Comparison of ENCODE assay signal across 20 cellular contexts in the genomic region with DNA sequence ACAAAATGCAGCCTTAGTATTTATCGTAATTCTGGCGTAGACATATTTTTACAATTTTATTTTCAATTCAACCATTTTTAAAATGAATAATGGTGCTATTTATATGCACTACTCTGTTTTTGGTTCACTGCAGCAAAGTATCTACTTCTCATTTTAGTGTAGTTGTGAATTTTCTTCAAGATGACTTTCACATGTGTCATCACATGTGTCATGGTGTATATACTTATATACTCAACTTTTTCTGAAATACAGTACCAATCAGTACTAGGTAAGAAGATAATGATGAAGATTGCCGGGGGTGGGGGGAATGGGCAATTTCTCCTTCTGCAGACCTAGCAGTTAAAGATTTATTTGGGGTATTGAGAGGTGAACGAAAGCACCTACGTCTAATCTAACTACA.
A peak's percentile ranks its signal among the peaks of the same experiment; 100 is the strongest.
DNase-seq lines count a peak whose midpoint lies in the region; ATAC-seq, FAIRE-seq and TF ChIP-seq lines count a peak whose summit lies in the region.
"Had no signal": no experiment of that assay in that cellular context is flagged by ENCODE, and none has a peak within 500 bp of the region (broad histone marks: within the 10 kb centered on the region; RNA-seq: fewer than 3 reads in every experiment).

No MANE protein-coding gene starts in this region.

- in situ Hi-C loops in IMR-90 (cut with MboI; ENCODE audit: low sequenced_read_pairs): no loop called here

- H3K27me3 Mint-ChIP-seq in stimulated activated naive CD8-positive, alpha-beta T cell treated with anti-CD3 and anti-CD28 coated beads, Interleukin-15, amount 100 ng/mL, for 72 hours: no peaks in the 10 kb centered on the region
- H3K27me3 Mint-ChIP-seq: B cell; CD4-positive, CD25-positive, alpha-beta regulatory T cell had no signal

- no peak overlapping the region for H2BK15ac ChIP-seq in IMR-90 (ENCODE audit: low read depth, low read length)

- H4K20me1 ChIP-seq in IMR-90 (ENCODE audit: insufficient read depth, low read length): no peaks in the 10 kb centered on the region
- H4K20me1 ChIP-seq: BLaER1 had no signal

- no TSS peak for BruUV-seq in IMR-90 (replicated peaks; lab: Mats Ljungman, UMichigan)

- no peak overlapping the region for H2BK120ac ChIP-seq in IMR-90 (ENCODE audit: low read depth, low read length)

- POLR2A ChIA-PET in IMR-90 (lab: Charles Lee; ENCODE audit: unreplicated experiment): no interaction called here

- no peaks in the 10 kb centered on the region for H3K4me1 Mint-ChIP-seq in stimulated activated naive CD8-positive, alpha-beta T cell treated with anti-CD3 and anti-CD28 coated beads, Interleukin-15, amount 100 ng/mL, for 72 hours
- H3K4me1 Mint-ChIP-seq: B cell; CD4-positive, CD25-positive, alpha-beta regulatory T cell had no signal

- no peak overlapping the region for H3K23ac ChIP-seq in IMR-90 (ENCODE audit: low read depth, low read length)

- H3K9me1 ChIP-seq in IMR-90 (ENCODE audit: insufficient read depth, low read length): no peaks in the 10 kb centered on the region

- H3K56ac ChIP-seq in IMR-90 (ENCODE audit: extremely low read depth, insufficient read depth, low read length): no peak overlapping the region

- H4K91ac ChIP-seq in IMR-90 (ENCODE audit: insufficient read depth, low read depth, low read length): no peak overlapping the region

- peaks cover 0 to 7% of the 10 kb centered on the region in 2 donors for H3K9me3 Mint-ChIP-seq in stimulated activated naive CD8-positive, alpha-beta T cell treated with anti-CD3 and anti-CD28 coated beads, Interleukin-15, amount 100 ng/mL, for 72 hours

- DNase-seq in IMR-90 (peak; percentile 70), RKO (ENCODE audit: low spot score) (peak; percentile 63), bronchial epithelial cell (ENCODE audit: low read depth) (peak; percentile 30), foreskin keratinocyte (no peak), Right ventricle myocardium inferior (ENCODE audit: missing footprints) (no peak)
- no peak for DNase-seq in activated T-cell treated with anti-CD3 and anti-CD28 coated beads, Interleukin-2, amount 50 U/mL, for 1 hour
- DNase-seq in stimulated activated naive CD8-positive, alpha-beta T cell treated with anti-CD3 and anti-CD28 coated beads, Interleukin-15, amount 100 ng/mL, for 72 hours: no peak
- DNase-seq: Caco-2; CD4-positive, CD25-positive, alpha-beta regulatory T cell; CD8-positive, alpha-beta T cell; DMS153; DND-41; H7; HCEC 1CT had no signal

- H3K4me3 Mint-ChIP-seq in stimulated activated naive CD8-positive, alpha-beta T cell treated with anti-CD3 and anti-CD28 coated beads, Interleukin-15, amount 100 ng/mL, for 72 hours: no peak overlapping the region
- H3K4me3 Mint-ChIP-seq: B cell; CD4-positive, CD25-positive, alpha-beta regulatory T cell; CD8-positive, alpha-beta T cell had no signal

- no peak overlapping the region for H2AFZ ChIP-seq in IMR-90 (replicated peaks; ENCODE audit: low read length, poor library complexity)

- H3K27me3 ChIP-seq in IMR-90 (ENCODE audit: control insufficient read depth, insufficient read depth, low read length) (no peaks in the 10 kb centered on the region), bronchial epithelial cell (ENCODE audit: control insufficient read depth, insufficient read depth, low read length) (no peaks in the 10 kb centered on the region), foreskin keratinocyte (no peaks in the 10 kb centered on the region)
- H3K27me3 ChIP-seq: BLaER1 had no signal

- dilution Hi-C loops in IMR-90 (cut with HindIII; ENCODE audit: low sequenced_read_pairs, unreplicated experiment): no loop called here

- intact Hi-C loops in IMR-90 (cut with micrococcal nuclease): no loop called here
- intact Hi-C loops in Right ventricle myocardium inferior (cut with DNase I): no loop called here

- H3K4me1 ChIP-seq in IMR-90 (ENCODE audit: control insufficient read depth, insufficient read depth, low read length) (no peaks in the 10 kb centered on the region), foreskin keratinocyte (peaks cover 6% of the 10 kb centered on the region)
- H3K4me1 ChIP-seq: Caco-2 had no signal

- H3K27ac ChIP-seq in IMR-90 (ENCODE audit: insufficient read depth, low read length): no peak overlapping the region
- H3K27ac ChIP-seq in foreskin keratinocyte: no peak overlapping the region
- H3K27ac ChIP-seq: BLaER1, C4-2B had no signal

- no peak overlapping the region for H4K5ac ChIP-seq in IMR-90 (ENCODE audit: low read depth, low read length)

- WGBS in IMR-90 (ENCODE audit: extremely low coverage in 2 of 2, insufficient read length in 1 of 2), 2 experiments: no CpG with 5 or more reads among the region's 5 CpGs

- no peak overlapping the region for H3K4ac ChIP-seq in IMR-90 (ENCODE audit: low read depth, low read length)

- H3K9ac ChIP-seq in IMR-90 (ENCODE audit: low read depth, low read length): no peak overlapping the region
- H3K9ac ChIP-seq: BLaER1 had no signal

- no peak overlapping the region for H4K8ac ChIP-seq in IMR-90 (ENCODE audit: low read depth in 2 of 2, low read length in 2 of 2)

- no peak for TF ChIP-seq RAD21 in IMR-90 (IDR thresholded peaks at IDR 0.05; ENCODE audit: low read length)

- no peak for TF ChIP-seq POLR2A in IMR-90 (IDR thresholded peaks at IDR 0.05; ENCODE audit: low read depth, low read length)

- H3K14ac ChIP-seq in IMR-90 (replicated peaks; ENCODE audit: low read depth, low read length): no peak overlapping the region

- ATAC-seq in IMR-90 (ENCODE audit: low read depth): peak; percentile 54; the same call in 1 of the 2 replicates
- ATAC-seq in foreskin keratinocyte: peak; percentile 77
- ATAC-seq in Right ventricle myocardium inferior: no peak
- no peak for ATAC-seq in stimulated activated naive CD8-positive, alpha-beta T cell treated with anti-CD3 and anti-CD28 coated beads, Interleukin-15, amount 100 ng/mL, for 72 hours
- ATAC-seq in HG02678 (IDR thresholded peaks at IDR 0.05; ENCODE audit: unreplicated experiment): no peak
- ATAC-seq: CD8-positive, alpha-beta T cell had no signal

- H2BK5ac ChIP-seq in IMR-90 (ENCODE audit: low read depth, low read length, poor library complexity, severe bottlenecking): peak overlapping the region; percentile 46

- H2AK5ac ChIP-seq in IMR-90 (ENCODE audit: low read depth, low read length): no peak overlapping the region

- H3K4me3 ChIP-seq in IMR-90 (ENCODE audit: insufficient read depth, low read depth, low read length) (no peak overlapping the region), bronchial epithelial cell (ENCODE audit: low read depth, low read length) (no peak overlapping the region)
- H3K4me3 ChIP-seq: BLaER1 had no signal

- no peak for TF ChIP-seq CTCF in IMR-90 (conservative IDR thresholded peaks at IDR 0.05; ENCODE audit: low read depth, low read length)
- TF ChIP-seq CTCF in bronchial epithelial cell (IDR thresholded peaks at IDR 0.05; ENCODE audit: insufficient read depth, low read length, severe bottlenecking): no peak
- no peak for TF ChIP-seq CTCF in foreskin keratinocyte (conservative IDR thresholded peaks at IDR 0.05)

- no peak overlapping the region for H2AK9ac ChIP-seq in IMR-90 (replicated peaks; ENCODE audit: low read depth, low read length, poor library complexity)

- FAIRE-seq in bronchial epithelial cell (lab: Jason Lieb, UNC): no peak
- FAIRE-seq: GM12892, H1 had no signal

- no peaks in the 10 kb centered on the region for H3K36me3 ChIP-seq in IMR-90 (ENCODE audit: control insufficient read depth, insufficient read depth, low read length)
- no peaks in the 10 kb centered on the region for H3K36me3 ChIP-seq in bronchial epithelial cell (ENCODE audit: control insufficient read depth, insufficient read depth, low read length)
- H3K36me3 ChIP-seq: BLaER1 had no signal

- no peak overlapping the region for H3K27ac Mint-ChIP-seq in stimulated activated naive CD8-positive, alpha-beta T cell treated with anti-CD3 and anti-CD28 coated beads, Interleukin-15, amount 100 ng/mL, for 72 hours
- H3K27ac Mint-ChIP-seq: B cell; CD4-positive, CD25-positive, alpha-beta regulatory T cell; CD8-positive, alpha-beta T cell had no signal

- no peak overlapping the region for H2BK20ac ChIP-seq in IMR-90 (ENCODE audit: low read depth, low read length)

- H3K18ac ChIP-seq in IMR-90 (ENCODE audit: low read depth, low read length): no peak overlapping the region

- H3K9me3 ChIP-seq in IMR-90 (ENCODE audit: control insufficient read depth, insufficient read depth, low read length): no peaks in the 10 kb centered on the region
- H3K9me3 ChIP-seq: BLaER1, Caco-2 had no signal

- H3K79me1 ChIP-seq in IMR-90 (ENCODE audit: low read depth in 1 of 2, low read length in 2 of 2): no peaks in the 10 kb centered on the region

- CTCF ChIA-PET in IMR-90 (lab: Yijun Ruan, JAX): no interaction called here

- H3K4me2 ChIP-seq in IMR-90 (ENCODE audit: low read depth, low read length): no peak overlapping the region
- H3K4me2 ChIP-seq: BLaER1 had no signal

TF ChIP-seq in IMR-90, 13 proteins besides CTCF, POLR2A, EP300 and RAD21 (continues in another document):
- TF ChIP-seq MAFK (IDR thresholded peaks at IDR 0.05; ENCODE audit: low read depth, low read length) (no peak), MXI1 (IDR thresholded peaks at IDR 0.05; ENCODE audit: borderline replicate concordance, low read depth, low read length) (no peak), FOS (IDR thresholded peaks at IDR 0.05; ENCODE audit: low read depth, low read length) (no peak), MAZ (IDR thresholded peaks at IDR 0.05; ENCODE audit: borderline replicate concordance, low read depth, low read length) (no peak), RCOR1 (IDR thresholded peaks at IDR 0.05; ENCODE audit: insufficient replicate concordance, low read length) (no peak), BHLHE40 (IDR thresholded peaks at IDR 0.05; ENCODE audit: low read depth, low read length) (no peak), RFX5 (IDR thresholded peaks at IDR 0.05; ENCODE audit: low read depth, low read length) (no peak)
- TF ChIP-seq, protein P1, sequence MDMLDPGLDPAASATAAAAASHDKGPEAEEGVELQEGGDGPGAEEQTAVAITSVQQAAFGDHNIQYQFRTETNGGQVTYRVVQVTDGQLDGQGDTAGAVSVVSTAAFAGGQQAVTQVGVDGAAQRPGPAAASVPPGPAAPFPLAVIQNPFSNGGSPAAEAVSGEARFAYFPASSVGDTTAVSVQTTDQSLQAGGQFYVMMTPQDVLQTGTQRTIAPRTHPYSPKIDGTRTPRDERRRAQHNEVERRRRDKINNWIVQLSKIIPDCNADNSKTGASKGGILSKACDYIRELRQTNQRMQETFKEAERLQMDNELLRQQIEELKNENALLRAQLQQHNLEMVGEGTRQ (IDR thresholded peaks at IDR 0.05; ENCODE audit: low read depth, low read length): no peak
- TF ChIP-seq, protein P2, sequence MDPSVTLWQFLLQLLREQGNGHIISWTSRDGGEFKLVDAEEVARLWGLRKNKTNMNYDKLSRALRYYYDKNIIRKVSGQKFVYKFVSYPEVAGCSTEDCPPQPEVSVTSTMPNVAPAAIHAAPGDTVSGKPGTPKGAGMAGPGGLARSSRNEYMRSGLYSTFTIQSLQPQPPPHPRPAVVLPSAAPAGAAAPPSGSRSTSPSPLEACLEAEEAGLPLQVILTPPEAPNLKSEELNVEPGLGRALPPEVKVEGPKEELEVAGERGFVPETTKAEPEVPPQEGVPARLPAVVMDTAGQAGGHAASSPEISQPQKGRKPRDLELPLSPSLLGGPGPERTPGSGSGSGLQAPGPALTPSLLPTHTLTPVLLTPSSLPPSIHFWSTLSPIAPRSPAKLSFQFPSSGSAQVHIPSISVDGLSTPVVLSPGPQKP (IDR thresholded peaks at IDR 0.05; ENCODE audit: borderline replicate concordance, low read depth, low read length): no peak

Comparison
In these comparisons a context has a peak if more than half of its experiments do, and no peak if none do; other contexts are left out.
1. ATAC-seq: peak in IMR-90 (single experiment) and foreskin keratinocyte (single experiment); none in Right ventricle myocardium inferior (single experiment), stimulated activated naive CD8-positive, alpha-beta T cell treated with anti-CD3 and anti-CD28 coated beads, Interleukin-15, amount 100 ng/mL, for 72 hours (single experiment) and HG02678 (single experiment).
2. DNase-seq: peak in IMR-90 (single experiment), RKO (single experiment) and bronchial epithelial cell (single experiment); none in foreskin keratinocyte (0 of 2), Right ventricle myocardium inferior (single experiment), activated T-cell treated with anti-CD3 and anti-CD28 coated beads, Interleukin-2, amount 50 U/mL, for 1 hour (single experiment) and stimulated activated naive CD8-positive, alpha-beta T cell treated with anti-CD3 and anti-CD28 coated beads, Interleukin-15, amount 100 ng/mL, for 72 hours (0 of 2).